13 cellular contexts compared by ENCODE assay signal in genomic region chr3:157872902-157873301, GRCh38.
"Had no signal": no experiment of that assay in that cellular context is flagged by ENCODE, and none has a peak within 500 bp of the region (broad histone marks: within the 10 kb centered on the region; RNA-seq: fewer than 3 reads in every experiment).

No MANE protein-coding gene starts in this region.

- H3K27me3 ChIP-seq: body of pancreas, upper lobe of left lung had no signal

- DNase-seq: activated naive CD4-positive, alpha-beta T cell treated with anti-CD3 and anti-CD28 coated beads, Interleukin-2, amount 50 U/mL, for 16 hours; activated T-cell treated with anti-CD3 and anti-CD28 coated beads, Interleukin-2, amount 50 U/mL, for 1 hour; body of pancreas; effector memory CD4-positive, alpha-beta T cell; immature natural killer cell; left colon; mucosa of descending colon; occipital lobe; stimulated activated CD4-positive, alpha-beta T cell treated with anti-CD3 and anti-CD28 coated beads, Interleukin-15, amount 100 ng/mL, for 24 hours; stimulated activated CD4-positive, alpha-beta T cell treated with anti-CD3 and anti-CD28 coated beads, Interleukin-4, amount 100 ng/mL, for 24 hours; upper lobe of left lung had no signal

- H3K36me3 ChIP-seq: upper lobe of left lung had no signal

- H3K4me1 ChIP-seq: body of pancreas, upper lobe of left lung had no signal

- H3K9me3 ChIP-seq: body of pancreas, mucosa of descending colon, upper lobe of left lung had no signal

- H3K4me3 ChIP-seq: body of pancreas, mucosa of descending colon, upper lobe of left lung had no signal

- H3K27ac ChIP-seq: body of pancreas, epithelial cell of prostate, upper lobe of left lung had no signal

- ATAC-seq: body of pancreas; left colon; mucosa of descending colon; natural killer cell treated with Interleukin-12 subunit alpha and Interleukin-12 subunit beta and Interleukin-15 and Interleukin-18, amount 100 ng/mL, for 72 hours had no signal
